ENCODE assay signal across 15 cellular contexts in genomic region chrX:52692034-52692433, GRCh38. TPM values are rescaled to one million over a fixed set of nuclear protein-coding genes. Genes with fewer than 3 reads are reported as not detected.
"Had no signal": no experiment of that assay in that cellular context is flagged by ENCODE, and none has a peak within 500 bp of the region (broad histone marks: within the 10 kb centered on the region; RNA-seq: fewer than 3 reads in every experiment).

No MANE protein-coding gene starts in this region.

RNA-seq across cellular contexts. Expression of gene SSX2, which starts 14.9 kb away (rescaled TPM):
- total RNA-seq: activated B cell treated with CpG ODN at 0.5 μM for 24 hours; activated CD4-positive, alpha-beta memory T cell treated with anti-CD3 and anti-CD28 coated beads for 36 hours; activated CD4-positive, alpha-beta memory T cell treated with anti-CD3 and anti-CD28 coated beads, Interleukin-2, amount 10 ng/mL, durations not matched to agents 7 days and 5 days; activated CD4-positive, alpha-beta T cell treated with anti-CD3 and anti-CD28 coated beads for 36 hours; activated CD4-positive, alpha-beta T cell treated with anti-CD3 and anti-CD28 coated beads, Interleukin-2, amount 10 ng/mL, durations not matched to agents 24 days and 14 days; activated CD4-positive, alpha-beta T cell treated with anti-CD3 and anti-CD28 coated beads, Interleukin-2, amount 10 ng/mL, durations not matched to agents 7 days and 5 days; activated CD8-positive, alpha-beta memory T cell treated with anti-CD3 and anti-CD28 coated beads for 36 hours; activated CD8-positive, alpha-beta memory T cell treated with anti-CD3 and anti-CD28 coated beads, Interleukin-2, amount 10 ng/mL, durations not matched to agents 7 days and 5 days; activated CD8-positive, alpha-beta T cell treated with anti-CD3 and anti-CD28 coated beads for 36 hours; activated CD8-positive, alpha-beta T cell treated with anti-CD3 and anti-CD28 coated beads, Interleukin-2, amount 10 ng/mL, durations not matched to agents 7 days and 5 days; T-cell; T-helper 1 cell treated with Interleukin-12 subunit alpha and Interleukin-12 subunit beta and Interleukin-4 antibody, amounts not matched to agents 30 ng/mL and 1 ng/mL, for 36 hours; T-helper 17 cell; T-helper 2 cell treated with Interferon-gamma antibody and Interleukin-4, amounts not matched to agents 100 ng/mL and 5 ng/mL, for 36 hours had no signal

RNA-seq across cellular contexts. Expression of gene SSX7, which starts 37.3 kb away (rescaled TPM):
- total RNA-seq: activated B cell treated with CpG ODN at 0.5 μM for 24 hours; activated CD4-positive, alpha-beta memory T cell treated with anti-CD3 and anti-CD28 coated beads for 36 hours; activated CD4-positive, alpha-beta memory T cell treated with anti-CD3 and anti-CD28 coated beads, Interleukin-2, amount 10 ng/mL, durations not matched to agents 7 days and 5 days; activated CD4-positive, alpha-beta T cell treated with anti-CD3 and anti-CD28 coated beads for 36 hours; activated CD4-positive, alpha-beta T cell treated with anti-CD3 and anti-CD28 coated beads, Interleukin-2, amount 10 ng/mL, durations not matched to agents 24 days and 14 days; activated CD4-positive, alpha-beta T cell treated with anti-CD3 and anti-CD28 coated beads, Interleukin-2, amount 10 ng/mL, durations not matched to agents 7 days and 5 days; activated CD8-positive, alpha-beta memory T cell treated with anti-CD3 and anti-CD28 coated beads for 36 hours; activated CD8-positive, alpha-beta memory T cell treated with anti-CD3 and anti-CD28 coated beads, Interleukin-2, amount 10 ng/mL, durations not matched to agents 7 days and 5 days; activated CD8-positive, alpha-beta T cell treated with anti-CD3 and anti-CD28 coated beads for 36 hours; activated CD8-positive, alpha-beta T cell treated with anti-CD3 and anti-CD28 coated beads, Interleukin-2, amount 10 ng/mL, durations not matched to agents 7 days and 5 days; T-cell; T-helper 1 cell treated with Interleukin-12 subunit alpha and Interleukin-12 subunit beta and Interleukin-4 antibody, amounts not matched to agents 30 ng/mL and 1 ng/mL, for 36 hours; T-helper 17 cell; T-helper 2 cell treated with Interferon-gamma antibody and Interleukin-4, amounts not matched to agents 100 ng/mL and 5 ng/mL, for 36 hours; WTC11 had no signal

RNA-seq across cellular contexts. Expression of gene SSX2B, which starts 59.0 kb away (rescaled TPM):
- total RNA-seq: activated B cell treated with CpG ODN at 0.5 μM for 24 hours; activated CD4-positive, alpha-beta memory T cell treated with anti-CD3 and anti-CD28 coated beads for 36 hours; activated CD4-positive, alpha-beta memory T cell treated with anti-CD3 and anti-CD28 coated beads, Interleukin-2, amount 10 ng/mL, durations not matched to agents 7 days and 5 days; activated CD4-positive, alpha-beta T cell treated with anti-CD3 and anti-CD28 coated beads for 36 hours; activated CD4-positive, alpha-beta T cell treated with anti-CD3 and anti-CD28 coated beads, Interleukin-2, amount 10 ng/mL, durations not matched to agents 24 days and 14 days; activated CD4-positive, alpha-beta T cell treated with anti-CD3 and anti-CD28 coated beads, Interleukin-2, amount 10 ng/mL, durations not matched to agents 7 days and 5 days; activated CD8-positive, alpha-beta memory T cell treated with anti-CD3 and anti-CD28 coated beads for 36 hours; activated CD8-positive, alpha-beta memory T cell treated with anti-CD3 and anti-CD28 coated beads, Interleukin-2, amount 10 ng/mL, durations not matched to agents 7 days and 5 days; activated CD8-positive, alpha-beta T cell treated with anti-CD3 and anti-CD28 coated beads for 36 hours; activated CD8-positive, alpha-beta T cell treated with anti-CD3 and anti-CD28 coated beads, Interleukin-2, amount 10 ng/mL, durations not matched to agents 7 days and 5 days; T-cell; T-helper 1 cell treated with Interleukin-12 subunit alpha and Interleukin-12 subunit beta and Interleukin-4 antibody, amounts not matched to agents 30 ng/mL and 1 ng/mL, for 36 hours; T-helper 17 cell; T-helper 2 cell treated with Interferon-gamma antibody and Interleukin-4, amounts not matched to agents 100 ng/mL and 5 ng/mL, for 36 hours; WTC11 had no signal
